In genomic region chr11:116357769-116358544, GRCh38 we compare ENCODE assay signal across 12 cellular contexts.
A peak's percentile ranks its signal among the peaks of the same experiment; 100 is the strongest.
DNase-seq lines count a peak whose midpoint lies in the region; ATAC-seq, FAIRE-seq and TF ChIP-seq lines count a peak whose summit lies in the region.
"Had no signal": no experiment of that assay in that cellular context is flagged by ENCODE, and none has a peak within 500 bp of the region (broad histone marks: within the 10 kb centered on the region; RNA-seq: fewer than 3 reads in every experiment).

No MANE protein-coding gene starts in this region.

- H3K79me2 ChIP-seq in GM23338 (replicated peaks; ENCODE audit: insufficient read depth) = no peaks in the 10 kb centered on the region

- FAIRE-seq in bronchial epithelial cell (lab: Jason Lieb, UNC) = no peak
- FAIRE-seq: islet of Langerhans had no signal

- H3K9me2 ChIP-seq in GM23338 (ENCODE audit: insufficient read depth) = no peaks in the 10 kb centered on the region

- H3K9me3 ChIP-seq in BE2C (no peaks in the 10 kb centered on the region), lower lobe of right lung (no peaks in the 10 kb centered on the region), esophagus muscularis mucosa (no peaks in the 10 kb centered on the region)
- H3K9me3 ChIP-seq in CD8-positive, alpha-beta memory T cell (ENCODE audit: low read length) = no peaks in the 10 kb centered on the region

- H3K9me3 Mint-ChIP-seq in GM23338 = no peaks in the 10 kb centered on the region; the same call in 2 of the 3 replicates
- H3K9me3 Mint-ChIP-seq in CD8-positive, alpha-beta memory T cell = peaks cover 0 to 6% (median 0%) of the 10 kb centered on the region in 5 donors
- H3K9me3 Mint-ChIP-seq: activated T-cell treated with anti-CD3 and anti-CD28 coated beads, Interleukin-2, amount 50 U/mL, for 4 hours; T-cell had no signal

- peak overlapping the region; percentile 57; the same call in 1 of the 2 replicates for H3K4me2 ChIP-seq in GM23338

- no peak overlapping the region; the same call in 2 of the 3 replicates for H3K4me3 Mint-ChIP-seq in GM23338
- H3K4me3 Mint-ChIP-seq in CD8-positive, alpha-beta memory T cell = no peak overlapping the region
- H3K4me3 Mint-ChIP-seq: activated T-cell treated with anti-CD3 and anti-CD28 coated beads, Interleukin-2, amount 50 U/mL, for 4 hours; T-cell had no signal

- H3K36me3 ChIP-seq in BE2C (no peaks in the 10 kb centered on the region), GM23338 (ENCODE audit: insufficient read depth) (no peaks in the 10 kb centered on the region), bronchial epithelial cell (ENCODE audit: control insufficient read depth, insufficient read depth, low read length) (no peaks in the 10 kb centered on the region), lower lobe of right lung (no peaks in the 10 kb centered on the region), esophagus muscularis mucosa (no peaks in the 10 kb centered on the region)
- H3K36me3 ChIP-seq in CD8-positive, alpha-beta memory T cell (ENCODE audit: insufficient read depth, low read length) = no peaks in the 10 kb centered on the region

- no peak for TF ChIP-seq POLR2A in esophagus muscularis mucosa (IDR thresholded peaks at IDR 0.05; ENCODE audit: low read depth)

- CTCF ChIA-PET in CD8-positive, alpha-beta memory T cell (lab: Charles Lee) = no interaction called here

- TF ChIP-seq CTCF in BE2C (IDR thresholded peaks at IDR 0.05; ENCODE audit: low read depth, low read length) = 0 out of 2 replicates have a peak, but pooled peaks have one; percentile 17
- peak; percentile 91 to 98 for TF ChIP-seq CTCF in GM23338 (conservative IDR thresholded peaks at IDR 0.05; ENCODE audit: low read depth in 2 of 2)
- TF ChIP-seq CTCF in bronchial epithelial cell (IDR thresholded peaks at IDR 0.05; ENCODE audit: insufficient read depth, low read length, severe bottlenecking) = peak; percentile 52
- peak; percentile 57 for TF ChIP-seq CTCF in lower lobe of right lung (IDR thresholded peaks at IDR 0.05)
- peak in 1 of 3 experiments; percentile 10 for TF ChIP-seq CTCF in esophagus muscularis mucosa (IDR thresholded peaks at IDR 0.05)

- H3K27me3 ChIP-seq in BE2C (no peaks in the 10 kb centered on the region), GM23338 (ENCODE audit: insufficient read depth) (no peaks in the 10 kb centered on the region), bronchial epithelial cell (ENCODE audit: control insufficient read depth, insufficient read depth, low read length) (no peaks in the 10 kb centered on the region), lower lobe of right lung (ENCODE audit: low read depth) (peaks cover 11% of the 10 kb centered on the region), esophagus muscularis mucosa (peaks cover 0 to 24% (median 2%) of the 10 kb centered on the region in 4 donors)
- no peaks in the 10 kb centered on the region for H3K27me3 ChIP-seq in CD8-positive, alpha-beta memory T cell (ENCODE audit: insufficient read depth, low read length, poor library complexity, severe bottlenecking)

- H3K27me3 Mint-ChIP-seq in GM23338 (ENCODE audit: insufficient read depth, low read depth, poor library complexity) = peaks cover 4% of the 10 kb centered on the region
- H3K27me3 Mint-ChIP-seq in CD8-positive, alpha-beta memory T cell = peaks cover 8 to 14% of the 10 kb centered on the region in 2 donors

- TF ChIP-seq EP300 in esophagus muscularis mucosa (IDR thresholded peaks at IDR 0.05) = no peak

- H3K27ac ChIP-seq in GM23338 (ENCODE audit: low read depth) (no peak overlapping the region), lower lobe of right lung (no peak overlapping the region), esophagus muscularis mucosa (replicated peaks in 1 of 4) (no peak overlapping the region)
- H3K27ac ChIP-seq in CD8-positive, alpha-beta memory T cell (ENCODE audit: low read depth, low read length) = no peak overlapping the region

- DNase-seq in BE2C (no peak), GM23338 (ENCODE audit: low spot score) (peak; percentile 93), bronchial epithelial cell (ENCODE audit: low read depth) (peak; percentile 4), lower lobe of right lung (peak; percentile 68), NCI-H345 treated with DMSO at 0.1 percent for 48 hours (lab: John Stamatoyannopoulos, UW; ENCODE audit: unreplicated experiment) (no peak), esophagus muscularis mucosa (ENCODE audit: extremely low spot score) (no peak)
- no peak for DNase-seq in CD8-positive, alpha-beta memory T cell
- DNase-seq: activated T-cell treated with anti-CD3 and anti-CD28 coated beads, Interleukin-2, amount 50 U/mL, for 4 hours; NCI-H1694; T-cell had no signal

- H3K4me3 ChIP-seq in BE2C (ENCODE audit: low read depth, low read length) (no peak overlapping the region), GM23338 (no peak overlapping the region), bronchial epithelial cell (ENCODE audit: low read depth, low read length) (no peak overlapping the region), lower lobe of right lung (no peak overlapping the region), esophagus muscularis mucosa (no peak overlapping the region)
- H3K4me3 ChIP-seq in CD8-positive, alpha-beta memory T cell (ENCODE audit: low read length) = no peak overlapping the region

- H4K20me1 ChIP-seq in GM23338 (replicated peaks; ENCODE audit: insufficient read depth) = 0 out of 2 replicates have a peak, but pooled peaks cover 3% of the 10 kb centered on the region

- H3K4me1 Mint-ChIP-seq in GM23338 = peaks cover 18% of the 10 kb centered on the region
- no peaks in the 10 kb centered on the region for H3K4me1 Mint-ChIP-seq in CD8-positive, alpha-beta memory T cell
- H3K4me1 Mint-ChIP-seq: T-cell had no signal

- 66% methylated on average over 19 of the region's 38 CpGs for WGBS in esophagus muscularis mucosa

- peak overlapping the region; percentile 94 for H2AFZ ChIP-seq in GM23338

- no peak overlapping the region for H3K27ac Mint-ChIP-seq in GM23338
- no peak overlapping the region for H3K27ac Mint-ChIP-seq in CD8-positive, alpha-beta memory T cell
- H3K27ac Mint-ChIP-seq: T-cell had no signal

- no peaks in the 10 kb centered on the region for H3F3A ChIP-seq in GM23338 (replicated peaks; ENCODE audit: low read depth)

- peak; percentile 95 for ATAC-seq in GM23338
- ATAC-seq in lower lobe of right lung = peak; percentile 68 to 69
- ATAC-seq in GM18498 (IDR thresholded peaks at IDR 0.05; ENCODE audit: unreplicated experiment) = no peak
- ATAC-seq: activated T-cell treated with anti-CD3 and anti-CD28 coated beads, Interleukin-2, amount 50 U/mL, for 4 hours; T-cell had no signal

- intact Hi-C loops in lower lobe of right lung (cut with DNase I) (no loop called here), esophagus muscularis mucosa (cut with DNase I) (no loop called here)

- H3K4me1 ChIP-seq in BE2C (no peaks in the 10 kb centered on the region; the same call in 1 of the 2 replicates), GM23338 (ENCODE audit: insufficient read depth) (peaks cover 26% of the 10 kb centered on the region), lower lobe of right lung (peaks cover 19% of the 10 kb centered on the region), esophagus muscularis mucosa (no peaks in the 10 kb centered on the region)
- no peaks in the 10 kb centered on the region for H3K4me1 ChIP-seq in CD8-positive, alpha-beta memory T cell (ENCODE audit: insufficient read depth, low read length)

- POLR2A ChIA-PET in CD8-positive, alpha-beta memory T cell (lab: Charles Lee) = no interaction called here

- no peaks in the 10 kb centered on the region for H3K36me3 Mint-ChIP-seq in GM23338 (ENCODE audit: low read depth)
- H3K36me3 Mint-ChIP-seq in CD8-positive, alpha-beta memory T cell = no peaks in the 10 kb centered on the region
- H3K36me3 Mint-ChIP-seq: T-cell had no signal

TF ChIP-seq in GM23338, 12 proteins besides CTCF, POLR2A, EP300 and RAD21:
- TF ChIP-seq STAT1 (IDR thresholded peaks at IDR 0.05; ENCODE audit: unreplicated experiment) (no peak), CREB1 (CRISPR knock-in tag; IDR thresholded peaks at IDR 0.05; ENCODE audit: low read depth) (0 out of 2 replicates have a peak, but pooled peaks have one; percentile 31), REST (IDR thresholded peaks at IDR 0.05; ENCODE audit: unreplicated experiment) (peak; percentile 0)
- TF ChIP-seq, protein P1, sequence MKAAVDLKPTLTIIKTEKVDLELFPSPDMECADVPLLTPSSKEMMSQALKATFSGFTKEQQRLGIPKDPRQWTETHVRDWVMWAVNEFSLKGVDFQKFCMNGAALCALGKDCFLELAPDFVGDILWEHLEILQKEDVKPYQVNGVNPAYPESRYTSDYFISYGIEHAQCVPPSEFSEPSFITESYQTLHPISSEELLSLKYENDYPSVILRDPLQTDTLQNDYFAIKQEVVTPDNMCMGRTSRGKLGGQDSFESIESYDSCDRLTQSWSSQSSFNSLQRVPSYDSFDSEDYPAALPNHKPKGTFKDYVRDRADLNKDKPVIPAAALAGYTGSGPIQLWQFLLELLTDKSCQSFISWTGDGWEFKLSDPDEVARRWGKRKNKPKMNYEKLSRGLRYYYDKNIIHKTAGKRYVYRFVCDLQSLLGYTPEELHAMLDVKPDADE (IDR thresholded peaks at IDR 0.05) = no peak

Comparison
In these comparisons a context has a peak if more than half of its experiments do, and no peak if none do; other contexts are left out.
1. DNase-seq: peak in GM23338 (single experiment), bronchial epithelial cell (single experiment) and lower lobe of right lung (single experiment); none in BE2C (single experiment), CD8-positive, alpha-beta memory T cell (0 of 5), NCI-H345 treated with DMSO at 0.1 percent for 48 hours (single experiment) and esophagus muscularis mucosa (single experiment).